9 cellular contexts compared by ENCODE assay signal in the genomic region with DNA sequence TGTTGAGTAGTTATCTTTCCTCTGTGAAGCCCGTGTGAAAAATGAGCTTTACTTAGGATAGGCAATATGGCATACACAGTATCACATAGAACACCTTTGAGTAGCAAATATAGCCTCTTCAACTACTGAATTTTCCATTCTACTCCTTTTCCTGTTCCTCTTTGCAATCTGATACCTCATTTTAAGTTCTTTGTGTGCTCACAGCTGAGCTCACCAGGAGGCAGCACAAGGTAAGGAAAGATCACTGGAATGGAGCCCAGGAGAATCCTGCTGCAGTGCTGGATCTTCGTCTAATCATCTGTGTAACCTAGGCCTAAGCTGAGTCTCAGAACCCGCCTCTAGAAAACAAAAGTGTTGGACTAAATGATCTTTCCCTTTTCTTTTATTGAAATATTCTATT.
A peak's percentile ranks its signal among the peaks of the same experiment; 100 is the strongest.
DNase-seq lines count a peak whose midpoint lies in the region; ATAC-seq and TF ChIP-seq lines count a peak whose summit lies in the region.
"Had no signal": no experiment of that assay in that cellular context is flagged by ENCODE, and none has a peak within 500 bp of the region (broad histone marks: within the 10 kb centered on the region; RNA-seq: fewer than 3 reads in every experiment).

No MANE protein-coding gene starts in this region.

- no peaks in the 10 kb centered on the region for H3K4me1 ChIP-seq in NT2/D1 (ENCODE audit: insufficient read depth, insufficient read length)
- H3K4me1 ChIP-seq in Peyer's patch: no peaks in the 10 kb centered on the region

- no peaks in the 10 kb centered on the region for H3K27me3 ChIP-seq in NT2/D1 (ENCODE audit: insufficient read depth, insufficient read length)
- H3K27me3 ChIP-seq in Peyer's patch: no peaks in the 10 kb centered on the region

- H3K27me3 Mint-ChIP-seq in natural killer cell treated with Interleukin-12 subunit alpha and Interleukin-12 subunit beta and Interleukin-15 and Interleukin-18, amount 100 ng/mL, for 72 hours: no peaks in the 10 kb centered on the region

- no peak overlapping the region for H3K27ac ChIP-seq in Peyer's patch
- H3K27ac ChIP-seq: PC-9 had no signal

- H3K4me1 Mint-ChIP-seq in natural killer cell treated with Interleukin-12 subunit alpha and Interleukin-12 subunit beta and Interleukin-15 and Interleukin-18, amount 100 ng/mL, for 72 hours (ENCODE audit: low read depth in 2 of 2): no peaks in the 10 kb centered on the region

- H3K36me3 ChIP-seq in NT2/D1 (ENCODE audit: insufficient read depth, insufficient read length, low read length) (no peaks in the 10 kb centered on the region), Peyer's patch (no peaks in the 10 kb centered on the region)

- DNase-seq in AG08395 (ENCODE audit: low spot score) (peak; percentile 56), KBM-7 (peak; percentile 52), NT2/D1 (ENCODE audit: low read depth, low spot score) (peak; percentile 78), fibroblast of peridontal ligament (ENCODE audit: extremely low read depth) (peak; percentile 61), Peyer's patch (no peak)
- DNase-seq in natural killer cell treated with Interleukin-12 subunit alpha and Interleukin-12 subunit beta and Interleukin-15 and Interleukin-18, amount 100 ng/mL, for 72 hours (ENCODE audit: low spot score): no peak

- no peak overlapping the region for H3K27ac Mint-ChIP-seq in natural killer cell treated with Interleukin-12 subunit alpha and Interleukin-12 subunit beta and Interleukin-15 and Interleukin-18, amount 100 ng/mL, for 72 hours

- H3K4me3 Mint-ChIP-seq in natural killer cell treated with Interleukin-12 subunit alpha and Interleukin-12 subunit beta and Interleukin-15 and Interleukin-18, amount 100 ng/mL, for 72 hours: no peak overlapping the region

- no peak overlapping the region for H3K9ac ChIP-seq in NT2/D1 (ENCODE audit: insufficient read length, low read depth)

- peaks cover 14% of the 10 kb centered on the region for H3K9me3 Mint-ChIP-seq in natural killer cell treated with Interleukin-12 subunit alpha and Interleukin-12 subunit beta and Interleukin-15 and Interleukin-18, amount 100 ng/mL, for 72 hours

- in situ Hi-C loops in KBM-7 (cut with MboI; ENCODE audit: low pct_unique_long_range_greater_than_20kb, low sequenced_read_pairs): no loop called here

- H3K36me3 Mint-ChIP-seq in natural killer cell treated with Interleukin-12 subunit alpha and Interleukin-12 subunit beta and Interleukin-15 and Interleukin-18, amount 100 ng/mL, for 72 hours: no peaks in the 10 kb centered on the region

- ATAC-seq in natural killer cell treated with Interleukin-12 subunit alpha and Interleukin-12 subunit beta and Interleukin-15 and Interleukin-18, amount 100 ng/mL, for 72 hours: no peak
- no peak for ATAC-seq in HG03159 (IDR thresholded peaks at IDR 0.05; ENCODE audit: unreplicated experiment)
- ATAC-seq in HG02970 (IDR thresholded peaks at IDR 0.05; ENCODE audit: low FRiP score, unreplicated experiment): no peak

- H3K4me3 ChIP-seq in NT2/D1 (ENCODE audit: insufficient read length, low read depth): no peak overlapping the region
- H3K4me3 ChIP-seq in Peyer's patch: no peak overlapping the region
- H3K4me3 ChIP-seq: PC-9 had no signal

- no peak for TF ChIP-seq POLR2A in Peyer's patch (IDR thresholded peaks at IDR 0.05)

- no peaks in the 10 kb centered on the region for H3K9me3 ChIP-seq in NT2/D1 (ENCODE audit: insufficient read depth, low read length)
- H3K9me3 ChIP-seq in Peyer's patch: no peaks in the 10 kb centered on the region

- TF ChIP-seq CTCF in Peyer's patch (IDR thresholded peaks at IDR 0.05): no peak

Comparison
In these comparisons a context has a peak if more than half of its experiments do, and no peak if none do; other contexts are left out.
1. DNase-seq: peak in AG08395 (single experiment), KBM-7 (single experiment), NT2/D1 (single experiment) and fibroblast of peridontal ligament (single experiment); none in Peyer's patch (0 of 3) and natural killer cell treated with Interleukin-12 subunit alpha and Interleukin-12 subunit beta and Interleukin-15 and Interleukin-18, amount 100 ng/mL, for 72 hours (single experiment).